11 cellular contexts compared by ENCODE assay signal in genomic region chr7:104985259-104985617, GRCh38. TPM values are rescaled to one million over a fixed set of nuclear protein-coding genes. Genes with fewer than 3 reads are reported as not detected.
DNase-seq lines count a peak whose midpoint lies in the region; ATAC-seq, FAIRE-seq and TF ChIP-seq lines count a peak whose summit lies in the region.
"Had no signal": no experiment of that assay in that cellular context is flagged by ENCODE, and none has a peak within 500 bp of the region (broad histone marks: within the 10 kb centered on the region; RNA-seq: fewer than 3 reads in every experiment).

No MANE protein-coding gene starts in this region.

- no peak for DNase-seq in HCT116 (ENCODE audit: low read depth, low spot score)
- DNase-seq in astrocyte (ENCODE audit: low read depth): no peak
- no peak for DNase-seq in naive thymus-derived CD4-positive, alpha-beta T cell
- no peak for DNase-seq in substantia nigra (lab: John Stamatoyannopoulos, UW)
- no peak for DNase-seq in SHP77 treated with DMSO at 0.1 percent for 48 hours (lab: John Stamatoyannopoulos, UW)
- DNase-seq: hypothalamus; stimulated activated CD4-positive, alpha-beta T cell treated with anti-CD3 and anti-CD28 coated beads, Interleukin-1b, Interleukin-23, amount 100 ng/mL, for 48 hours had no signal

- no peaks in the 10 kb centered on the region for H3K27me3 ChIP-seq in ACC112 (ENCODE audit: insufficient read depth, low read length)
- no peaks in the 10 kb centered on the region for H3K27me3 ChIP-seq in HCT116 (ENCODE audit: insufficient read depth, low read length)
- no peaks in the 10 kb centered on the region for H3K27me3 ChIP-seq in astrocyte (ENCODE audit: insufficient read depth, low read length)
- H3K27me3 ChIP-seq in naive thymus-derived CD4-positive, alpha-beta T cell (ENCODE audit: control insufficient read depth in 2 of 2, insufficient read depth in 2 of 2, low read length in 2 of 2): no peaks in the 10 kb centered on the region
- H3K27me3 ChIP-seq: SJSA1 had no signal

- no peaks in the 10 kb centered on the region for H3K9me2 ChIP-seq in HCT116 (ENCODE audit: insufficient read depth)

- H3K27ac ChIP-seq in ACC112 (ENCODE audit: low read depth, low read length) (peak overlapping the region; percentile 99), HCT116 (ENCODE audit: low read depth, low read length) (peak overlapping the region; percentile 91; the same call in 1 of the 2 replicates), astrocyte (ENCODE audit: low read depth, low read length) (peak overlapping the region; percentile 98), substantia nigra (ENCODE audit: low read depth, low read length, poor library complexity, severe bottlenecking) (no peak overlapping the region)
- peak overlapping the region; percentile 98 for H3K27ac ChIP-seq in naive thymus-derived CD4-positive, alpha-beta T cell (ENCODE audit: low read depth, low read length)

- peak overlapping the region; percentile 75; the same call in 1 of the 2 replicates for H3K4me3 ChIP-seq in ACC112 (ENCODE audit: low read depth, low read length)
- no peak overlapping the region for H3K4me3 ChIP-seq in HCT116 (replicated peaks in 1 of 2; ENCODE audit: low read depth in 1 of 2, low read length in 2 of 2)
- no peak overlapping the region for H3K4me3 ChIP-seq in astrocyte (ENCODE audit: insufficient read depth, low read depth, low read length)
- H3K4me3 ChIP-seq in naive thymus-derived CD4-positive, alpha-beta T cell (ENCODE audit: low read length): no peak overlapping the region
- H3K4me3 ChIP-seq: SJSA1 had no signal

- H3K79me2 ChIP-seq in ACC112 (ENCODE audit: control insufficient read depth, insufficient read depth, low read length, unreplicated experiment): peaks cover 52% of the 10 kb centered on the region
- H3K79me2 ChIP-seq in HCT116 (ENCODE audit: insufficient read depth, low read length): peaks cover 48% of the 10 kb centered on the region
- peaks cover 36% of the 10 kb centered on the region for H3K79me2 ChIP-seq in astrocyte (ENCODE audit: insufficient read depth, low read length)

- H3K9me3 ChIP-seq in HCT116 (ENCODE audit: control insufficient read depth in 1 of 2, insufficient read depth in 1 of 2, low read depth in 1 of 2, low read length in 2 of 2): no peaks in the 10 kb centered on the region
- H3K9me3 ChIP-seq in astrocyte (ENCODE audit: insufficient read depth, low read depth, low read length): no peaks in the 10 kb centered on the region
- H3K9me3 ChIP-seq in naive thymus-derived CD4-positive, alpha-beta T cell (ENCODE audit: control insufficient read depth in 2 of 3, low read length in 3 of 3): no peaks in the 10 kb centered on the region
- H3K9me3 ChIP-seq: SJSA1 had no signal

- peaks cover 69% of the 10 kb centered on the region for H3K4me1 ChIP-seq in ACC112 (ENCODE audit: control insufficient read depth, insufficient read depth, low read length, unreplicated experiment)
- H3K4me1 ChIP-seq in HCT116 (ENCODE audit: control insufficient read depth in 1 of 2, insufficient read depth in 2 of 2, low read length in 2 of 2): peaks cover 19 to 29% of the 10 kb centered on the region in 2 experiments
- H3K4me1 ChIP-seq in astrocyte (ENCODE audit: insufficient read depth, low read length): peaks cover 47% of the 10 kb centered on the region
- H3K4me1 ChIP-seq in naive thymus-derived CD4-positive, alpha-beta T cell (ENCODE audit: control insufficient read depth in 2 of 2, insufficient read depth in 2 of 2, low read length in 2 of 2): peaks cover 19 to 29% of the 10 kb centered on the region in 2 donors

- no peak for FAIRE-seq in astrocyte (lab: Jason Lieb, UNC)

- H3K36me3 Mint-ChIP-seq in astrocyte (ENCODE audit: low read depth, unreplicated experiment): peaks cover 2% of the 10 kb centered on the region
- H3K36me3 Mint-ChIP-seq in naive thymus-derived CD4-positive, alpha-beta T cell: peaks cover 0 to 6% (median 0%) of the 10 kb centered on the region in 5 donors

- no peak for TF ChIP-seq CTCF in HCT116 (IDR thresholded peaks at IDR 0.05 in 2 of 3, conservative IDR thresholded peaks at IDR 0.05 in 1 of 3; ENCODE audit: borderline replicate concordance in 1 of 3, insufficient read depth in 1 of 3, low read depth in 2 of 3, low read length in 2 of 3)
- TF ChIP-seq CTCF in astrocyte (IDR thresholded peaks at IDR 0.05; ENCODE audit: insufficient read depth, low read depth, low read length): no peak

- no peaks in the 10 kb centered on the region for H3K9me3 Mint-ChIP-seq in astrocyte (ENCODE audit: unreplicated experiment)
- H3K9me3 Mint-ChIP-seq in naive thymus-derived CD4-positive, alpha-beta T cell: no peaks in the 10 kb centered on the region

- intact Hi-C loops in HCT116 (cut with micrococcal nuclease): loop anchor here (10.0 kb wide), 1 partner anchor 600 kb away; the partner anchor contains the start of gene EFCAB10
- intact Hi-C loops in naive thymus-derived CD4-positive, alpha-beta T cell (cut with micrococcal nuclease): loop anchor here in 1 of 2 donors (2.0 kb wide), 2 partner anchors 14 to 130 kb away; no protein-coding TSS in a partner anchor

- ATAC-seq in HCT116: no peak
- no peak for ATAC-seq in naive thymus-derived CD4-positive, alpha-beta T cell
- ATAC-seq in HG02759 (IDR thresholded peaks at IDR 0.05; ENCODE audit: unreplicated experiment): no peak
- no peak for ATAC-seq in HG03097 (IDR thresholded peaks at IDR 0.05; ENCODE audit: low FRiP score, unreplicated experiment)

- CTCF ChIA-PET in HCT116 (lab: Charles Lee): interaction anchor here (0.8 kb wide), 1 partner anchor 28 kb away, joined by 3 read pairs; no protein-coding TSS in a partner anchor
- CTCF ChIA-PET in naive thymus-derived CD4-positive, alpha-beta T cell (lab: Charles Lee): interaction anchor here (1.0 to 6.7 kb wide), 5 partner anchors 16 to 55 kb away, joined by 3 to 76 read pairs (median 14); partner anchors contain the start of gene KMT2E

- peaks cover 63% of the 10 kb centered on the region for H3K4me1 Mint-ChIP-seq in astrocyte (ENCODE audit: low read depth, unreplicated experiment)
- H3K4me1 Mint-ChIP-seq in naive thymus-derived CD4-positive, alpha-beta T cell: peaks cover 27 to 59% (median 55%) of the 10 kb centered on the region in 7 donors

- H3K4me2 ChIP-seq in HCT116 (ENCODE audit: low read length) (peak overlapping the region; percentile 88), astrocyte (ENCODE audit: low read length) (peak overlapping the region; percentile 86)

- POLR2A ChIA-PET in HCT116 (lab: Charles Lee): interaction anchor here (1.1 to 2.5 kb wide), 3 partner anchors 11 to 29 kb away, joined by 3 to 18 read pairs (median 3); partner anchors contain the start of gene KMT2E
- POLR2A ChIA-PET in naive thymus-derived CD4-positive, alpha-beta T cell (lab: Charles Lee): interaction anchor here (0.7 to 18.2 kb wide), 8 partner anchors 27 to 368 kb away, joined by 3 to 639 read pairs (median 4); partner anchors contain the start of gene KMT2E

- no peaks in the 10 kb centered on the region for H3K27me3 Mint-ChIP-seq in astrocyte (ENCODE audit: low read depth, unreplicated experiment)
- H3K27me3 Mint-ChIP-seq in naive thymus-derived CD4-positive, alpha-beta T cell: no peaks in the 10 kb centered on the region

- H3K9ac ChIP-seq in HCT116 (ENCODE audit: low read length): peak overlapping the region; percentile 94; the same call in 1 of the 2 replicates
- H3K9ac ChIP-seq in astrocyte (ENCODE audit: low read length): peak overlapping the region; percentile 95

- no peak overlapping the region for H3K4me3 Mint-ChIP-seq in astrocyte (ENCODE audit: unreplicated experiment)
- H3K4me3 Mint-ChIP-seq in naive thymus-derived CD4-positive, alpha-beta T cell: peak overlapping the region in 9 of 10 donors; percentile 48 to 100 (median 99)

- H4K20me1 ChIP-seq in HCT116 (ENCODE audit: insufficient read depth) (no peaks in the 10 kb centered on the region), astrocyte (ENCODE audit: insufficient read depth, low read length) (peaks cover 23% of the 10 kb centered on the region)

- TF ChIP-seq RAD21 in HCT116 (IDR thresholded peaks at IDR 0.05; ENCODE audit: low read depth): no peak

- H2AFZ ChIP-seq in ACC112 (ENCODE audit: low read length, unreplicated experiment) (no peak overlapping the region), HCT116 (ENCODE audit: low read depth, low read length, poor library complexity, severe bottlenecking) (no peak overlapping the region), astrocyte (ENCODE audit: low read depth, low read length) (no peak overlapping the region)

- H3K36me3 ChIP-seq in ACC112 (ENCODE audit: insufficient read depth, low read length): peaks cover 6% of the 10 kb centered on the region; the same call in 1 of the 2 replicates
- H3K36me3 ChIP-seq in HCT116 (ENCODE audit: control insufficient read depth in 1 of 2, insufficient read depth in 2 of 2, low read length in 2 of 2): no peaks in the 10 kb centered on the region
- H3K36me3 ChIP-seq in astrocyte (ENCODE audit: insufficient read depth, low read length): peaks cover 2% of the 10 kb centered on the region
- H3K36me3 ChIP-seq in naive thymus-derived CD4-positive, alpha-beta T cell (ENCODE audit: control insufficient read depth in 2 of 3, insufficient read depth in 3 of 3, low read length in 3 of 3): peaks cover 0 to 3% (median 0%) of the 10 kb centered on the region in 3 experiments

- RAD21 ChIA-PET in HCT116 (lab: Charles Lee; ENCODE audit: low non-redundant PET in 1 of 2, low total read pairs in 2 of 2, uncharacterized antibody in 2 of 2, unreplicated experiment in 2 of 2): no interaction called here

- no peak for TF ChIP-seq POLR2A in HCT116 (IDR thresholded peaks at IDR 0.05; ENCODE audit: borderline replicate concordance, extremely low read depth, insufficient read depth, insufficient read length)

- peak overlapping the region; percentile 56 for H3K27ac Mint-ChIP-seq in astrocyte (ENCODE audit: unreplicated experiment)
- H3K27ac Mint-ChIP-seq in naive thymus-derived CD4-positive, alpha-beta T cell: peak overlapping the region; percentile 98 to 100 (median 100)

- BruUV-seq in HCT116 (replicated peaks; lab: Mats Ljungman, UMichigan): no TSS peak

TF ChIP-seq in HCT116, 20 proteins besides CTCF, POLR2A, EP300 and RAD21 (continues in another document):
- TF ChIP-seq, protein P1, sequence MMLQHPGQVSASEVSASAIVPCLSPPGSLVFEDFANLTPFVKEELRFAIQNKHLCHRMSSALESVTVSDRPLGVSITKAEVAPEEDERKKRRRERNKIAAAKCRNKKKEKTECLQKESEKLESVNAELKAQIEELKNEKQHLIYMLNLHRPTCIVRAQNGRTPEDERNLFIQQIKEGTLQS (IDR thresholded peaks at IDR 0.05): no peak
- no peak for TF ChIP-seq YY1 (IDR thresholded peaks at IDR 0.05; ENCODE audit: extremely low read depth, insufficient replicate concordance, low read depth, low read length)
- no peak for TF ChIP-seq POLR2AphosphoS5 (IDR thresholded peaks at IDR 0.05; ENCODE audit: low read depth, low read length)
- no peak for TF ChIP-seq CEBPB (IDR thresholded peaks at IDR 0.05; ENCODE audit: low read depth)

RNA-seq across cellular contexts. Expression of gene KMT2E, which starts 28.8 kb away (rescaled TPM):
- total RNA-seq in HCT116 (2021; ENCODE audit: unreplicated experiment) (39.8 TPM), astrocyte (57.4 and 62.5 TPM in 2 replicates)
- 26.8 and 32.2 TPM in 2 replicates for polyA plus RNA-seq in HCT116 (2012)
- 100 to 1,000 TPM; 129 to 221 (median 186) TPM for total RNA-seq in naive thymus-derived CD4-positive, alpha-beta T cell
- 100 to 1,000 TPM; 195 to 221 TPM for polyA plus RNA-seq in naive thymus-derived CD4-positive, alpha-beta T cell
